In the genomic region with DNA sequence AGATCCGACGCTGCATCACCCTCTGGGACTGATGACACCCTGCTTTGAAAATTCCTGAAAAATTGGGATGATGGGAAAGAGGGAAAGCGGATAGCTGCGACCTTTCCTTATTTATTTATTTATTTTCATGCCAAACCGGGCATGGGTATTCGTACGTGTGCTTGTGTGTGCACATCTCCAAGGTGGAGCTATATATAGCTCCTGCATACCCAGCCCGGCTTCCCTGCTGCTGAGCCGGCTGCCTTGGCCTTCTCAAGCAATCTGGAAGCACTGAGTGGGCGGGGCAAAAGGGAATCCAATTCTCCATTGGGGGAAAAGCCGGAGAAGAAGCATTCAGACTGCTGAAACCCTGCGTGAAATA, we compare ENCODE assay signal across 10 cellular contexts. TPM values are rescaled to one million over a fixed set of nuclear protein-coding genes. Genes with fewer than 3 reads are reported as not detected.
DNase-seq lines count a peak whose midpoint lies in the region; ATAC-seq and TF ChIP-seq lines count a peak whose summit lies in the region.
"Had no signal": no experiment of that assay in that cellular context is flagged by ENCODE, and none has a peak within 500 bp of the region (broad histone marks: within the 10 kb centered on the region; RNA-seq: fewer than 3 reads in every experiment).

No MANE protein-coding gene starts in this region.

- no peak for TF ChIP-seq POLR2A in upper lobe of left lung (IDR thresholded peaks at IDR 0.05)

- H3K27ac Mint-ChIP-seq in activated CD4-positive, alpha-beta T cell treated with anti-CD3 and anti-CD28 coated beads, Interleukin-2, amount 10 ng/mL, durations not matched to agents 7 days and 5 days, result no peak overlapping the region
- H3K27ac Mint-ChIP-seq: stimulated activated naive CD8-positive, alpha-beta T cell treated with anti-CD3 and anti-CD28 coated beads, Interleukin-15, Interleukin-2, amounts not matched to agents 100 ng/mL and 50 ng/mL, for 24 hours had no signal

- WGBS in mesodermal cell (ENCODE audit: insufficient coverage in 2 of 2), 2 experiments, result 0 to 4% methylated on average over 2 to 5 of the region's 12 CpGs
- 15 to 19% methylated on average over 12 of the region's 12 CpGs for WGBS in upper lobe of left lung, 2 donors

- no peaks in the 10 kb centered on the region for H3K36me3 ChIP-seq in mesodermal cell (ENCODE audit: control insufficient read depth, insufficient read depth, low read length)
- H3K36me3 ChIP-seq in upper lobe of left lung, result no peaks in the 10 kb centered on the region

- no peak overlapping the region for H3K4me3 Mint-ChIP-seq in activated CD4-positive, alpha-beta T cell treated with anti-CD3 and anti-CD28 coated beads, Interleukin-2, amount 10 ng/mL, durations not matched to agents 7 days and 5 days
- H3K4me3 Mint-ChIP-seq: stimulated activated naive CD8-positive, alpha-beta T cell treated with anti-CD3 and anti-CD28 coated beads, Interleukin-15, Interleukin-2, amounts not matched to agents 100 ng/mL and 50 ng/mL, for 24 hours had no signal

- no peak for TF ChIP-seq CTCF in upper lobe of left lung (IDR thresholded peaks at IDR 0.05)

- no peaks in the 10 kb centered on the region for H3K36me3 Mint-ChIP-seq in activated CD4-positive, alpha-beta T cell treated with anti-CD3 and anti-CD28 coated beads, Interleukin-2, amount 10 ng/mL, durations not matched to agents 7 days and 5 days (ENCODE audit: low read depth)

- ATAC-seq in upper lobe of left lung (ENCODE audit: low FRiP score in 2 of 2) (peak; percentile 28 to 49), GM19324 (IDR thresholded peaks at IDR 0.05; ENCODE audit: low FRiP score, unreplicated experiment) (no peak)

- peaks cover 2% of the 10 kb centered on the region for H3K9me3 Mint-ChIP-seq in activated CD4-positive, alpha-beta T cell treated with anti-CD3 and anti-CD28 coated beads, Interleukin-2, amount 10 ng/mL, durations not matched to agents 7 days and 5 days
- H3K9me3 Mint-ChIP-seq: stimulated activated naive CD8-positive, alpha-beta T cell treated with anti-CD3 and anti-CD28 coated beads, Interleukin-15, Interleukin-2, amounts not matched to agents 100 ng/mL and 50 ng/mL, for 24 hours had no signal

- no peak for TF ChIP-seq EP300 in upper lobe of left lung (IDR thresholded peaks at IDR 0.05)

- H3K4me3 ChIP-seq in mesodermal cell (ENCODE audit: extremely low read depth, insufficient read depth, low read length, poor library complexity, severe bottlenecking) (peak overlapping the region; percentile 2), upper lobe of left lung (peak overlapping the region in 3 of 4 donors; percentile 57 to 64 (median 60))

- no peak overlapping the region for H3K27ac ChIP-seq in mesodermal cell (ENCODE audit: low read depth, low read length, severe bottlenecking)
- no peak overlapping the region for H3K27ac ChIP-seq in upper lobe of left lung
- H3K27ac ChIP-seq: SK-N-MC had no signal

- DNase-seq in NCI-H2227 (lab: John Stamatoyannopoulos, UW; ENCODE audit: unreplicated experiment), result peak; percentile 0
- no peak for DNase-seq in NCI-H2227 treated with DMSO at 0.1 percent for 48 hours (lab: John Stamatoyannopoulos, UW)
- peak; percentile 86 for DNase-seq in cerebellum (ENCODE audit: low spot score)
- peak; percentile 16 to 39 for DNase-seq in upper lobe of left lung
- DNase-seq in activated CD4-positive, alpha-beta T cell treated with anti-CD3 and anti-CD28 coated beads, Interleukin-2, amount 10 ng/mL, durations not matched to agents 7 days and 5 days, result no peak
- DNase-seq in activated gamma-delta T cell treated with Interleukin-2 at 50 U/mL for 16 hours, result no peak

- POLR2A ChIA-PET in activated CD4-positive, alpha-beta T cell treated with anti-CD3 and anti-CD28 coated beads, Interleukin-2, amount 10 ng/mL, durations not matched to agents 7 days and 5 days (lab: Charles Lee), result no interaction called here

- H3K4me1 Mint-ChIP-seq in activated CD4-positive, alpha-beta T cell treated with anti-CD3 and anti-CD28 coated beads, Interleukin-2, amount 10 ng/mL, durations not matched to agents 7 days and 5 days, result no peaks in the 10 kb centered on the region

- no peaks in the 10 kb centered on the region for H3K9me3 ChIP-seq in mesodermal cell (ENCODE audit: control insufficient read depth, low read length)
- H3K9me3 ChIP-seq in upper lobe of left lung, result no peaks in the 10 kb centered on the region

- CTCF ChIA-PET in activated CD4-positive, alpha-beta T cell treated with anti-CD3 and anti-CD28 coated beads, Interleukin-2, amount 10 ng/mL, durations not matched to agents 7 days and 5 days (lab: Charles Lee), result no interaction called here

- peaks cover 26% of the 10 kb centered on the region for H3K27me3 Mint-ChIP-seq in activated CD4-positive, alpha-beta T cell treated with anti-CD3 and anti-CD28 coated beads, Interleukin-2, amount 10 ng/mL, durations not matched to agents 7 days and 5 days

- peaks cover 7% of the 10 kb centered on the region for H3K4me1 ChIP-seq in mesodermal cell (ENCODE audit: control insufficient read depth, insufficient read depth, low read length, poor library complexity, severe bottlenecking)
- H3K4me1 ChIP-seq in upper lobe of left lung, result peaks cover 0 to 21% (median 10%) of the 10 kb centered on the region in 4 donors

- peaks cover 0 to 12% (median 3%) of the 10 kb centered on the region in 4 donors for H3K27me3 ChIP-seq in upper lobe of left lung

RNA-seq across cellular contexts. Expression of a gene that starts 1.2 kb away (rescaled TPM):
- total RNA-seq in cerebellum (350 TPM), upper lobe of left lung (1 to 10 TPM; 1.0 to 9.8 (median 5.6) TPM)
- polyA plus RNA-seq in mesodermal cell (2013, experiment 1 of 2), result 0.92 TPM
- polyA plus RNA-seq in mesodermal cell (2013, experiment 2 of 2), result 0.96 TPM
- total RNA-seq in activated CD4-positive, alpha-beta T cell treated with anti-CD3 and anti-CD28 coated beads, Interleukin-2, amount 10 ng/mL, durations not matched to agents 7 days and 5 days, result not detected

Comparison
In these comparisons a context has a peak if more than half of its experiments do, and no peak if none do; other contexts are left out.
1. DNase-seq: peak in NCI-H2227 (single experiment), cerebellum (single experiment) and upper lobe of left lung (2 of 2); none in NCI-H2227 treated with DMSO at 0.1 percent for 48 hours (single experiment), activated CD4-positive, alpha-beta T cell treated with anti-CD3 and anti-CD28 coated beads, Interleukin-2, amount 10 ng/mL, durations not matched to agents 7 days and 5 days (single experiment) and activated gamma-delta T cell treated with Interleukin-2 at 50 U/mL for 16 hours (single experiment).
2. RNA of a gene that starts 1.2 kb away (total RNA-seq): 350 TPM in cerebellum (single experiment); 1.0 to 9.8 TPM in upper lobe of left lung and not detected in activated CD4-positive, alpha-beta T cell treated with anti-CD3 and anti-CD28 coated beads, Interleukin-2, amount 10 ng/mL, durations not matched to agents 7 days and 5 days; every median in the first group is over 10 times any median in the second.